Comparison of ENCODE assay signal across 7 cellular contexts in the genomic region with DNA sequence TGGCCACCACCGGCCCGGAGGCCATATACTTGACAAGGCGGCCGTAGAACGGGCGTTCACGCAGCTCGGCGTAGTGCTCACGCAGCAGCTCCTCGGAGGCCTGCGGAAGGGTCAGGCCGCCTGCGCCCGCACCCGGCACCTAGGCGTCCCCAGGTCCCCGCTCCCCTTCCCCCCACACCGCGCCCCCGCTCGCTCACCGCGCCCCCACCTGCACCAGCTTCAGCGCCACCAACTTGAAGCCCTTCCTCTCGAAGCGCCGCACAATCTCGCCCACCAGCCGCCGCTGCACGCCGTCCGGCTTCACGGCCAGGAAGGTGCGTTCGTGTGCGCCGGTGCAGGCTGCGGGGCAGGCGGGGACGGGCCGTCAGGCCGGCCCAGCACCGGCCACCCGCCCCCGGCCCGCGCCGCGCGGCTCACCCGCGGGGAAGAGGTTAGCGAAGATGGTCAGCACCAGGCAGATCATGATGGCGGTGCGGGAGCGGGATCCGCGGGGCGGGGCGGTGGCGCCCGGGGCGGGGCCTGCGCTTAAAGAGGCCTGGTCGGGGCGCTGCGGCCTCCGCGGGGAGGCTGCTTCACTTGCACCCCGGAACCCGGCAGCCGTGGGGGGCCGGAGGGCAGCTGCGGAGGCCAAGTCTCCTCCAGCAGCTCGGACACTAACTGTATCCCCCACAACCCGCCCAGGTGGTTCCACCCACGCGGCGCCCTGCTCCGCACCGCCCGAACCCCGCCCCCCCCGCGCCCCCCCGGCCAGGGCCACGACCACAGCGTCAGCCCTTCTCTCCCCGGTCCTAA. TPM values are rescaled to one million over a fixed set of nuclear protein-coding genes. Genes with fewer than 3 reads are reported as not detected.
DNase-seq lines count a peak whose midpoint lies in the region; ATAC-seq, FAIRE-seq and TF ChIP-seq lines count a peak whose summit lies in the region.

NME3 (minus strand) TSS at position 472 of the 792 bp plus-strand sequence; CDS start at position 463, 9 bp downstream.

- H3K27ac ChIP-seq in colonic mucosa: peak within 1 kb of the TSS; percentile 98

- ATAC-seq in left colon: peak; percentile 47

- TF ChIP-seq CTCF in colonic mucosa (IDR thresholded peaks at IDR 0.05): no peak

- H3K36me3 ChIP-seq in colonic mucosa: no peaks in the 10 kb centered on the region

- DNase-seq in GM18507 (ENCODE audit: extremely low spot score, insufficient read length, low read depth) (peak; percentile 58), MV-4-11 (lab: John Stamatoyannopoulos, UW) (peak; percentile 63), colonic mucosa (peak; percentile 85), left colon (peak; percentile 72 to 89), NCI-H1694 (lab: John Stamatoyannopoulos, UW) (no peak)
- peak; percentile 87 for DNase-seq in activated CD4-positive, alpha-beta T cell treated with anti-CD3 and anti-CD28 coated beads for 48 hours
- DNase-seq in stimulated activated CD4-positive, alpha-beta T cell treated with anti-CD3 and anti-CD28 coated beads, Interleukin-1b, Interleukin-23, amount 100 ng/mL, for 24 hours (ENCODE audit: low read depth in 4 of 4, low spot score in 1 of 4): peak in 3 of 4 experiments; percentile 64 to 76 (median 76)

- intact Hi-C loops in colonic mucosa (cut with DNase I): loop anchor here (5.0 kb wide), 1 partner anchor 159 kb away; the partner anchor contains the start of genes CRAMP1 and IFT140
- intact Hi-C loops in left colon (cut with DNase I, micrococcal nuclease): no loop called here

- H3K9ac ChIP-seq in colonic mucosa (ENCODE audit: low read depth in 2 of 2, low read length in 2 of 2): peak within 1 kb of the TSS; percentile 80 to 95

- no peaks in the 10 kb centered on the region for H3K9me3 ChIP-seq in colonic mucosa

- peaks cover 11% of the 10 kb centered on the region for H3K4me1 ChIP-seq in colonic mucosa

- peak within 1 kb of the TSS; percentile 96 for H3K4me3 ChIP-seq in colonic mucosa

- FAIRE-seq in GM18507 (lab: Jason Lieb, UNC): peak; percentile 74

- H3K27me3 ChIP-seq in colonic mucosa: no peaks in the 10 kb centered on the region

RNA-seq across cellular contexts. Expression of gene NME3, which starts in this region (rescaled TPM):
- 10 to 100 TPM; 61.3 to 79.7 TPM for total RNA-seq in colonic mucosa
- 10 to 100 TPM; 59.5 to 62.9 TPM for total RNA-seq in left colon
